18 cellular contexts compared by ENCODE assay signal in the genomic region with DNA sequence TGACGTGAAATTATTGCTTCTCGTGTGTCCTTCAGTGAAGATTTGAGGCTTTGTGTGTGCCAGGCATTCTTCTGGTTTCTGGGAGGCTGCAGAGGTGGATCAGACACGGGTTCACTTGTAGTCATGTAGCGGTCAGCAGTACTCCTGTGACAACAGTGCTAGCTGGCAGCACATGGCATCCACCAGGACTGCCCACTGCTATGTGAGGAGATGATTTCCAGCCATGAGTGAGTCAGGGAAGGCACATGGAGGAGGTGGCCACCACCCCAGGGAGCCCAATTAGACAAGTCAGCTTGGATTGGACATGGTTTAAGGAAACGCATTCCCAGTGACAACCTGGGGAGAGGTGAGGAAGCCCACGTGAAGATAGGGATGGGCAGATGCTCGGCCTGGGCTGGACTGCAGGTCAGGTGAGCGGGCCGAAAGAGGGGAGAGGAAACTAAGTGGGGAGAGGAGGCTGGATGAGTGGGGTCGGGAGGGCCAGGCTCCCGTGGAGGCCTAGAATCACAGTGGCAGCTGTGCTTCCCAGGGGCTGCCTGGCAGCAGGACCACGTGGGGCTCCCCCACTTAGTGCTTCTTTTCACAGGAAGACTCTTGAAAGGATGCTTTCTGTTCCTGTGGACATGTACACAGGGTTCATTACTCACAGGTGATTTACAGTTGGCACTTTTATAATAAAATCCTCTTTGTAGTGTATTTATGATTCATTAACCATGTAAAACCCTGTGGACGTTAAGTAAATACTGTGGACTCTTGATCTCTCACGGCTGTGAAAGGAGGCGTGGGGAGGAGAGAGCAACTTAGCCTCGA.
A peak's percentile ranks its signal among the peaks of the same experiment; 100 is the strongest.
DNase-seq lines count a peak whose midpoint lies in the region; ATAC-seq and TF ChIP-seq lines count a peak whose summit lies in the region.
"Had no signal": no experiment of that assay in that cellular context is flagged by ENCODE, and none has a peak within 500 bp of the region (broad histone marks: within the 10 kb centered on the region; RNA-seq: fewer than 3 reads in every experiment).

No MANE protein-coding gene starts in this region.

- H2BK5ac ChIP-seq in trophoblast cell (ENCODE audit: low read depth, low read length, poor library complexity) = no peak overlapping the region

- no peak overlapping the region for H4K91ac ChIP-seq in trophoblast cell (ENCODE audit: low read depth, low read length)

- no peak overlapping the region for H4K8ac ChIP-seq in trophoblast cell (ENCODE audit: low read depth, low read length)

- no peaks in the 10 kb centered on the region for H3K79me1 ChIP-seq in trophoblast cell (ENCODE audit: low read length)

- no peaks in the 10 kb centered on the region for H3K9me3 Mint-ChIP-seq in type B pancreatic cell
- H3K9me3 Mint-ChIP-seq: activated naive CD4-positive, alpha-beta T cell treated with anti-CD3 and anti-CD28 coated beads for 36 hours; CD8-positive, alpha-beta memory T cell had no signal

- no peaks in the 10 kb centered on the region for H3K27me3 Mint-ChIP-seq in type B pancreatic cell

- no peak overlapping the region for H3K14ac ChIP-seq in trophoblast cell (ENCODE audit: low read length)

- no peak overlapping the region for H2BK120ac ChIP-seq in trophoblast cell (ENCODE audit: insufficient read depth, low read length, poor library complexity)

- no peak overlapping the region for H3K18ac ChIP-seq in trophoblast cell (ENCODE audit: low read length)

- ATAC-seq in HG03378 (IDR thresholded peaks at IDR 0.05; ENCODE audit: unreplicated experiment) = no peak
- ATAC-seq in HG03039 (IDR thresholded peaks at IDR 0.05; ENCODE audit: unreplicated experiment) = no peak
- ATAC-seq: HepG2 had no signal

- peak; percentile 62 for DNase-seq in NCI-H2107 treated with DMSO at 0.1 percent for 48 hours (lab: John Stamatoyannopoulos, UW; ENCODE audit: unreplicated experiment)
- DNase-seq in NCI-H2107 (lab: John Stamatoyannopoulos, UW) = no peak
- DNase-seq in NCI-H345 treated with DMSO at 0.1 percent for 48 hours (lab: John Stamatoyannopoulos, UW; ENCODE audit: unreplicated experiment) = peak; percentile 82
- peak; percentile 25 for DNase-seq in ecto neural progenitor cell (ENCODE audit: low spot score)
- no peak for DNase-seq in type B pancreatic cell (ENCODE audit: extremely low spot score, unreplicated experiment)
- DNase-seq in trophoblast cell = no peak
- DNase-seq: 8988T; activated naive CD4-positive, alpha-beta T cell treated with anti-CD3 and anti-CD28 coated beads for 36 hours; CD8-positive, alpha-beta memory T cell; glutamatergic neuron; NCI-H1105 treated with DMSO at 0.1 percent for 48 hours; stimulated activated CD4-positive, alpha-beta T cell treated with anti-CD3 and anti-CD28 coated beads, Interleukin-4, amount 100 ng/mL, for 24 hours; stimulated activated naive CD4-positive, alpha-beta T cell had no signal

- peaks cover 2% of the 10 kb centered on the region for H3K9me3 ChIP-seq in trophoblast cell (ENCODE audit: insufficient read depth, low read depth, low read length)
- H3K9me3 ChIP-seq: right atrium auricular region had no signal

- no peak overlapping the region for H3K23ac ChIP-seq in trophoblast cell (ENCODE audit: low read length)

- no peak overlapping the region for H2AK5ac ChIP-seq in trophoblast cell (ENCODE audit: low read length)

- H3K36me3 ChIP-seq in trophoblast cell (ENCODE audit: control insufficient read depth in 1 of 2, insufficient read depth in 2 of 2, low read length in 2 of 2) = peaks cover 79 to 83% of the 10 kb centered on the region in 2 experiments

- no peak for TF ChIP-seq CTCF in type B pancreatic cell (conservative IDR thresholded peaks at IDR 0.05)

- no peak overlapping the region for H2BK12ac ChIP-seq in trophoblast cell (ENCODE audit: low read length)

- no CpG with 5 or more reads among the region's 16 CpGs for WGBS in trophoblast cell (ENCODE audit: extremely low coverage, insufficient coverage, insufficient read length)

- H3K4me2 ChIP-seq in trophoblast cell (ENCODE audit: low read length) = no peak overlapping the region

- no peak overlapping the region for H3K27ac ChIP-seq in trophoblast cell (ENCODE audit: low read depth, low read length)
- H3K27ac ChIP-seq: cardiac muscle cell had no signal

- H3K4me1 Mint-ChIP-seq in type B pancreatic cell (ENCODE audit: unreplicated experiment) = no peaks in the 10 kb centered on the region
- H3K4me1 Mint-ChIP-seq: CD8-positive, alpha-beta memory T cell had no signal

- no peak overlapping the region for H3K4me3 ChIP-seq in trophoblast cell (ENCODE audit: low read depth, low read length)
- H3K4me3 ChIP-seq: cardiac muscle cell, right atrium auricular region had no signal

- no peaks in the 10 kb centered on the region for H3K4me1 ChIP-seq in trophoblast cell (ENCODE audit: control insufficient read depth in 1 of 2, insufficient read depth in 2 of 2, low read length in 2 of 2)

- H3K79me2 ChIP-seq in trophoblast cell (ENCODE audit: control insufficient read depth, insufficient read depth, low read length, poor library complexity) = no peaks in the 10 kb centered on the region

- H3K9ac ChIP-seq in trophoblast cell (ENCODE audit: low read length) = no peak overlapping the region

- peaks cover 11% of the 10 kb centered on the region for H3K36me3 Mint-ChIP-seq in type B pancreatic cell
- H3K36me3 Mint-ChIP-seq: CD8-positive, alpha-beta memory T cell had no signal

- peak overlapping the region; percentile 34 for H3K27ac Mint-ChIP-seq in type B pancreatic cell
- H3K27ac Mint-ChIP-seq: activated naive CD4-positive, alpha-beta T cell treated with anti-CD3 and anti-CD28 coated beads for 36 hours; CD8-positive, alpha-beta memory T cell had no signal

- H3K4me3 Mint-ChIP-seq in type B pancreatic cell = no peak overlapping the region
- H3K4me3 Mint-ChIP-seq: activated naive CD4-positive, alpha-beta T cell treated with anti-CD3 and anti-CD28 coated beads for 36 hours; CD8-positive, alpha-beta memory T cell had no signal

- no peaks in the 10 kb centered on the region for H3K27me3 ChIP-seq in trophoblast cell (ENCODE audit: insufficient read depth, low read length)
- H3K27me3 ChIP-seq: cardiac muscle cell, right atrium auricular region had no signal

- H2AFZ ChIP-seq in trophoblast cell (ENCODE audit: insufficient read depth, low read length, poor library complexity) = no peak overlapping the region

- no peak overlapping the region for H4K12ac ChIP-seq in trophoblast cell (ENCODE audit: low read depth, low read length)

- H3K4ac ChIP-seq in trophoblast cell (ENCODE audit: low read depth, low read length) = no peak overlapping the region

Comparison
In these comparisons a context has a peak if more than half of its experiments do, and no peak if none do; other contexts are left out.
1. DNase-seq: peak in NCI-H2107 treated with DMSO at 0.1 percent for 48 hours (single experiment), NCI-H345 treated with DMSO at 0.1 percent for 48 hours (single experiment) and ecto neural progenitor cell (single experiment); none in NCI-H2107 (single experiment), type B pancreatic cell (single experiment) and trophoblast cell (0 of 2).